ENCODE assay signal across 12 cellular contexts in the genomic region with DNA sequence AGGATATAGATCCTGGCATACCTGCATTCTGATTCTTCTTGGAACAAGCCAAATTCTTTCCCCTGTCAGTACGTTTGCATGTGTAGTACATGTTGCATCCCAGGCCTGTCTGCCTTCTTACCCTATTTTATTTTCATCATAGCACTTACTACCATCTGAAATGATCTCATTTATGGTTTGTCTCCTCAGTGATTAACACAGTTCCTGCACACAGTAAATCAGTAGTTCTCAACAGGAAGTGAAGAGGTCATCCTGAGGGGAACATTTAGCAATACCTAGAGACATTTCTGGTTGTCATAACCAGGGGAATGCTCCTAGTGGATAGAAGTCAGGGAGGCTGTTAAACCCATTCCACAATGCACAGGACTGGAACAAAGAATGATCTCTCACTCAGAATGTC. TPM values are rescaled to one million over a fixed set of nuclear protein-coding genes. Genes with fewer than 3 reads are reported as not detected.
DNase-seq lines count a peak whose midpoint lies in the region; ATAC-seq and TF ChIP-seq lines count a peak whose summit lies in the region.
"Had no signal": no experiment of that assay in that cellular context is flagged by ENCODE, and none has a peak within 500 bp of the region (broad histone marks: within the 10 kb centered on the region; RNA-seq: fewer than 3 reads in every experiment).

No MANE protein-coding gene starts in this region.

- DNase-seq in MCF 10A (ENCODE audit: unreplicated experiment) (peak; percentile 44), breast epithelium (ENCODE audit: low spot score in 2 of 2) (no peak), RPMI7951 (ENCODE audit: low read depth) (peak; percentile 25), glomerular endothelial cell (ENCODE audit: extremely low read depth, low read depth, low spot score) (peak; percentile 29), aorta (no peak), globus pallidus (ENCODE audit: low spot score) (no peak), NCI-H1436 treated with DMSO at 0.1 percent for 48 hours (lab: John Stamatoyannopoulos, UW) (no peak), OCI-M1 (lab: John Stamatoyannopoulos, UW) (no peak)
- DNase-seq: activated T-cell treated with anti-CD3 and anti-CD28 coated beads, Interleukin-2, amount 50 U/mL, for 24 hours; naive thymus-derived CD8-positive, alpha-beta T cell; NCI-H187 treated with DMSO at 0.1 percent for 48 hours had no signal

- no peak overlapping the region for H3K27ac Mint-ChIP-seq in MCF 10A (ENCODE audit: low read depth, unreplicated experiment)
- H3K27ac Mint-ChIP-seq: activated T-cell treated with anti-CD3 and anti-CD28 coated beads, Interleukin-2, amount 50 U/mL, for 24 hours; CD4-positive, CD25-positive, alpha-beta regulatory T cell; naive thymus-derived CD8-positive, alpha-beta T cell had no signal

- 65 to 70% methylated on average over 1 of the region's 1 CpG for WGBS in aorta, 2 donors

- H3K27ac ChIP-seq in breast epithelium (no peak overlapping the region), aorta (ENCODE audit: low read depth in 1 of 2, low read length in 2 of 2) (no peak overlapping the region)

- H3K4me1 ChIP-seq in breast epithelium: no peaks in the 10 kb centered on the region
- no peaks in the 10 kb centered on the region for H3K4me1 ChIP-seq in aorta (ENCODE audit: control insufficient read depth in 1 of 2, insufficient read depth in 2 of 2, low read length in 2 of 2)

- intact Hi-C loops in MCF 10A (cut with micrococcal nuclease) (no loop called here), breast epithelium (cut with DNase I; ENCODE audit: low total_unique reads) (no loop called here), aorta (cut with DNase I) (no loop called here)

- H3K9me3 Mint-ChIP-seq in MCF 10A (ENCODE audit: unreplicated experiment): peaks cover 7% of the 10 kb centered on the region

- no peak overlapping the region for H3K4me3 ChIP-seq in breast epithelium
- no peak overlapping the region for H3K4me3 ChIP-seq in aorta (ENCODE audit: low read length in 2 of 2)

- no peak overlapping the region for H3K4me3 Mint-ChIP-seq in MCF 10A (ENCODE audit: unreplicated experiment)
- H3K4me3 Mint-ChIP-seq: activated T-cell treated with anti-CD3 and anti-CD28 coated beads, Interleukin-2, amount 50 U/mL, for 24 hours; CD4-positive, CD25-positive, alpha-beta regulatory T cell; naive thymus-derived CD8-positive, alpha-beta T cell had no signal

- ATAC-seq in aorta (ENCODE audit: low FRiP score): peak; percentile 48
- ATAC-seq: naive thymus-derived CD8-positive, alpha-beta T cell had no signal

- POLR2A ChIA-PET in MCF 10A (lab: Yijun Ruan, JAX): no interaction called here

- TF ChIP-seq CTCF in MCF 10A (IDR thresholded peaks at IDR 0.05; ENCODE audit: unreplicated experiment) (no peak), breast epithelium (IDR thresholded peaks at IDR 0.05) (no peak)

- H3K36me3 ChIP-seq in breast epithelium: no peaks in the 10 kb centered on the region
- H3K36me3 ChIP-seq in aorta (ENCODE audit: control insufficient read depth in 1 of 2, insufficient read depth in 2 of 2, low read length in 1 of 2): peaks cover 3 to 7% of the 10 kb centered on the region in 2 donors

- H3K9me3 ChIP-seq in breast epithelium: no peaks in the 10 kb centered on the region
- no peaks in the 10 kb centered on the region for H3K9me3 ChIP-seq in aorta (ENCODE audit: control insufficient read depth, low read length)

- no peaks in the 10 kb centered on the region for H3K36me3 Mint-ChIP-seq in MCF 10A (ENCODE audit: insufficient read depth, unreplicated experiment)
- H3K36me3 Mint-ChIP-seq: naive thymus-derived CD8-positive, alpha-beta T cell had no signal

- no peaks in the 10 kb centered on the region for H3K27me3 Mint-ChIP-seq in MCF 10A (ENCODE audit: insufficient read depth, unreplicated experiment)
- H3K27me3 Mint-ChIP-seq: activated T-cell treated with anti-CD3 and anti-CD28 coated beads, Interleukin-2, amount 50 U/mL, for 24 hours; CD4-positive, CD25-positive, alpha-beta regulatory T cell; naive thymus-derived CD8-positive, alpha-beta T cell had no signal

- CTCF ChIA-PET in MCF 10A (lab: Yijun Ruan, JAX): no interaction called here

- no peaks in the 10 kb centered on the region for H3K27me3 ChIP-seq in breast epithelium
- no peaks in the 10 kb centered on the region for H3K27me3 ChIP-seq in aorta (ENCODE audit: control insufficient read depth in 1 of 2, insufficient read depth in 2 of 2, low read length in 1 of 2)

- TF ChIP-seq POLR2A in breast epithelium (IDR thresholded peaks at IDR 0.05): no peak

- no TSS peak for BruUV-seq in MCF 10A (replicated peaks; lab: Mats Ljungman, UMichigan)

- no peaks in the 10 kb centered on the region for H3K4me1 Mint-ChIP-seq in MCF 10A (ENCODE audit: insufficient read depth, unreplicated experiment)
- H3K4me1 Mint-ChIP-seq: CD4-positive, CD25-positive, alpha-beta regulatory T cell; naive thymus-derived CD8-positive, alpha-beta T cell had no signal

RNA-seq across cellular contexts. Expression of gene SLC26A4, which starts 38.2 kb away (rescaled TPM):
- 0.21 and 0.52 TPM in 2 replicates for total RNA-seq in MCF 10A (2022)
- total RNA-seq in breast epithelium: 1 to 10 TPM in 1 of 3 donors, under 1 TPM in 2; 0.44 to 1.3 (median 0.48) TPM
- 1.4 and 1.5 TPM in 2 replicates for total RNA-seq in RPMI7951 (2014; rRNA removed; shearing (Covaris generic))
- 0.47 and 0.73 TPM in 2 replicates for total RNA-seq in glomerular endothelial cell
- total RNA-seq in aorta: 1 to 10 TPM; 2.3 to 3.5 TPM
- polyA plus RNA-seq in aorta: 1 to 10 TPM; 1.4 to 2.9 TPM

RNA-seq across cellular contexts. Expression of gene BCAP29, which starts 42.4 kb away (rescaled TPM):
- total RNA-seq in MCF 10A (2022): 61.5 and 73.4 TPM in 2 replicates
- total RNA-seq in breast epithelium: 100 to 1,000 TPM in 1 of 3 donors, 10 to 100 TPM in 2; 68.8 to 101 (median 78.2) TPM
- total RNA-seq in RPMI7951 (2014; rRNA removed; shearing (Covaris generic)): 115 and 138 TPM in 2 replicates
- total RNA-seq in glomerular endothelial cell: 130 and 165 TPM in 2 replicates
- total RNA-seq in aorta: 100 to 1,000 TPM in 1 of 2 donors, 10 to 100 TPM in 1; 96.1 to 139 TPM
- 10 to 100 TPM; 72.5 to 92.8 TPM for polyA plus RNA-seq in aorta

RNA-seq across cellular contexts. Expression of gene DUS4L, which starts 58.7 kb away (rescaled TPM):
- total RNA-seq in MCF 10A (2022) (14.5 and 16.3 TPM in 2 replicates), breast epithelium (10 to 100 TPM in 1 of 3 donors, 1 to 10 TPM in 2; 6.6 to 10.5 (median 9.0) TPM), glomerular endothelial cell (6.0 and 7.5 TPM in 2 replicates), aorta (1 to 10 TPM; 6.4 to 6.8 TPM)
- total RNA-seq in RPMI7951 (2014; rRNA removed; shearing (Covaris generic)): 10.7 and 11.9 TPM in 2 replicates
- polyA plus RNA-seq in aorta: 1 to 10 TPM; 3.4 to 5.9 TPM

RNA-seq across cellular contexts. Expression of gene COG5, which starts 58.7 kb away (rescaled TPM):
- 40.3 and 40.9 TPM in 2 replicates for total RNA-seq in MCF 10A (2022)
- total RNA-seq in breast epithelium: 10 to 100 TPM; 35.2 to 61.2 (median 38.0) TPM
- 20.5 and 21.5 TPM in 2 replicates for total RNA-seq in RPMI7951 (2014; rRNA removed; shearing (Covaris generic))
- 28.5 and 45.3 TPM in 2 replicates for total RNA-seq in glomerular endothelial cell
- 10 to 100 TPM; 55.9 to 58.2 TPM for total RNA-seq in aorta
- 10 to 100 TPM in 1 of 2 donors, 1 to 10 TPM in 1; 8.6 to 10.8 TPM for polyA plus RNA-seq in aorta

Comparison
In these comparisons a context has a peak if more than half of its experiments do, and no peak if none do; other contexts are left out.
1. DNase-seq: peak in MCF 10A (single experiment), RPMI7951 (single experiment) and glomerular endothelial cell (single experiment); none in breast epithelium (0 of 2), aorta (0 of 2), globus pallidus (single experiment), NCI-H1436 treated with DMSO at 0.1 percent for 48 hours (single experiment) and OCI-M1 (single experiment).